Comparison of ENCODE assay signal across 12 cellular contexts in genomic region chr1:55050283-55050682, GRCh38. TPM values are rescaled to one million over a fixed set of nuclear protein-coding genes. Genes with fewer than 3 reads are reported as not detected.
A peak's percentile ranks its signal among the peaks of the same experiment; 100 is the strongest.
DNase-seq lines count a peak whose midpoint lies in the region; ATAC-seq, FAIRE-seq and TF ChIP-seq lines count a peak whose summit lies in the region.
"Had no signal": no experiment of that assay in that cellular context is flagged by ENCODE, and none has a peak within 500 bp of the region (broad histone marks: within the 10 kb centered on the region; RNA-seq: fewer than 3 reads in every experiment).

No MANE protein-coding gene starts in this region.

- intact Hi-C loops in left colon (cut with DNase I, micrococcal nuclease), result no loop called here

- H3K27ac Mint-ChIP-seq in type B pancreatic cell, result no peak overlapping the region

- peak; percentile 9 for ATAC-seq in left colon

- peaks cover 5% of the 10 kb centered on the region for H3K4me1 Mint-ChIP-seq in type B pancreatic cell (ENCODE audit: unreplicated experiment)

- H3K27me3 Mint-ChIP-seq in type B pancreatic cell, result peaks cover 2% of the 10 kb centered on the region

- in situ Hi-C loops in astrocyte of the spinal cord (cut with HindIII; ENCODE audit: low sequenced_read_pairs), result no loop called here

- TF ChIP-seq CTCF in astrocyte of the spinal cord (IDR thresholded peaks at IDR 0.05; ENCODE audit: low read depth, low read length) (no peak), type B pancreatic cell (conservative IDR thresholded peaks at IDR 0.05) (no peak)

- FAIRE-seq in urothelium cell line (lab: Jason Lieb, UNC), result no peak

- no peak overlapping the region for H3K4me3 Mint-ChIP-seq in type B pancreatic cell
- H3K4me3 Mint-ChIP-seq: WTC11 had no signal

- DNase-seq in DMS 273 (lab: John Stamatoyannopoulos, UW; ENCODE audit: unreplicated experiment) (peak; percentile 91), NCI-H1694 treated with DMSO at 0.1 percent for 48 hours (lab: John Stamatoyannopoulos, UW) (peak; percentile 84), astrocyte of the spinal cord (ENCODE audit: low read depth, low spot score) (peak; percentile 85), left colon (no peak), type B pancreatic cell (ENCODE audit: extremely low spot score, unreplicated experiment) (no peak), NCI-H1417 (lab: John Stamatoyannopoulos, UW) (no peak), SW480 (ENCODE audit: low spot score) (no peak), urothelium cell line (ENCODE audit: low spot score) (no peak)
- DNase-seq: activated T-cell treated with anti-CD3 and anti-CD28 coated beads, Interleukin-2, amount 50 U/mL, for 48 hours had no signal

- H3K36me3 Mint-ChIP-seq in type B pancreatic cell, result no peaks in the 10 kb centered on the region

- H3K9me3 Mint-ChIP-seq in type B pancreatic cell, result no peaks in the 10 kb centered on the region
- H3K9me3 Mint-ChIP-seq: WTC11 had no signal

- no peak overlapping the region for H3K4me3 ChIP-seq in astrocyte of the spinal cord (ENCODE audit: low read depth, low read length)
- H3K4me3 ChIP-seq: cardiac muscle cell, SJCRH30 had no signal

RNA-seq across cellular contexts. Expression of gene PCSK9, which starts 10.9 kb away (rescaled TPM):
- total RNA-seq in left colon, result 10 to 100 TPM; 12.6 to 37.0 TPM
- total RNA-seq in type B pancreatic cell (ENCODE audit: low replicate concordance), result 9.5 and 15.3 TPM in 2 replicates

RNA-seq across cellular contexts. Expression of gene BSND, which starts 51.5 kb away (rescaled TPM):
- not detected for total RNA-seq in left colon
- 0.05 TPM in 1 of 2 replicates, not detected in the other for total RNA-seq in type B pancreatic cell (ENCODE audit: low replicate concordance)
- total RNA-seq: cardiac muscle cell, SJCRH30 had no signal

Comparison
In these comparisons a context has a peak if more than half of its experiments do, and no peak if none do; other contexts are left out.
1. DNase-seq: peak in DMS 273 (single experiment), NCI-H1694 treated with DMSO at 0.1 percent for 48 hours (single experiment) and astrocyte of the spinal cord (single experiment); none in left colon (0 of 2), type B pancreatic cell (single experiment), NCI-H1417 (0 of 3), SW480 (single experiment) and urothelium cell line (single experiment).